ENCODE assay signal across 14 cellular contexts in the genomic region with DNA sequence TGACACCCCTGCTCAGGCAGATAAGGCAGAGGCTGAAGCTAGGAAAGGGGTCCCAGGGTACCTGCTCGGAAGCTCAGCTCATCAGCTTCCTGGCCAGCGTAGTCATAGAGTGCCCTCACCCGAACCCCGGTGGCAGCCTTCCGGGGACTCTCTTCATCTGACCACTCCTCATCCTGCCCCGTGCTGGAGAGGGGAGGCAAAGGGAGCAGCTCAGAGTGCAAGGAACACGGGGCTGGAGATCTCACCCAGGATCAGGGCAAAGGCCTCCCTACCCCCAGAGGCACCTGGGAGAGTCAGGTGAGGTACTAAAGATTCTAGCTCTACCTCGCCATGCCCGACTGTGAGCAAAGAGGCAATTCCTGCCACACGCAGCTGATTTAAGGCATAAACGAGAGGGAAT. TPM values are rescaled to one million over a fixed set of nuclear protein-coding genes. Genes with fewer than 3 reads are reported as not detected.
DNase-seq lines count a peak whose midpoint lies in the region; ATAC-seq and TF ChIP-seq lines count a peak whose summit lies in the region.
"Had no signal": no experiment of that assay in that cellular context is flagged by ENCODE, and none has a peak within 500 bp of the region (broad histone marks: within the 10 kb centered on the region; RNA-seq: fewer than 3 reads in every experiment).

No MANE protein-coding gene starts in this region.

- no peaks in the 10 kb centered on the region for H3K9me3 Mint-ChIP-seq in Calu3 (ENCODE audit: low read depth, unreplicated experiment)
- H3K9me3 Mint-ChIP-seq in stimulated activated effector memory CD8-positive, alpha-beta T cell treated with anti-CD3 and anti-CD28 coated beads, Interleukin-12 subunit alpha, Interleukin-12 subunit beta, amount 100 ng/mL, for 72 hours: no peaks in the 10 kb centered on the region
- H3K9me3 Mint-ChIP-seq: activated naive CD4-positive, alpha-beta T cell treated with anti-CD3 and anti-CD28 coated beads, Interleukin-2, amount 50 U/mL, for 72 hours; endodermal cell had no signal

- H3K4me3 ChIP-seq in WERI-Rb-1 (ENCODE audit: low read depth, low read length): no peak overlapping the region
- H3K4me3 ChIP-seq in left lung: no peak overlapping the region

- DNase-seq in Calu3 (no peak), WERI-Rb-1 (no peak), left lung (no peak), kidney tubule cell (ENCODE audit: low spot score) (no peak)
- no peak for DNase-seq in stimulated activated effector memory CD8-positive, alpha-beta T cell treated with anti-CD3 and anti-CD28 coated beads, Interleukin-12 subunit alpha, Interleukin-12 subunit beta, amount 100 ng/mL, for 72 hours (ENCODE audit: low spot score in 2 of 2)
- no peak for DNase-seq in central memory CD4-positive, alpha-beta T cell
- DNase-seq: activated CD4-positive, alpha-beta T cell treated with anti-CD3 and anti-CD28 coated beads for 4 hours; naive B cell; NCI-H524 treated with DMSO at 0.1 percent for 48 hours; stimulated activated CD4-positive, alpha-beta T cell treated with anti-CD3 and anti-CD28 coated beads, Interleukin-1b, Interleukin-23, amount 100 ng/mL, for 48 hours had no signal

- H3K36me3 Mint-ChIP-seq in Calu3 (ENCODE audit: insufficient read depth, unreplicated experiment): peaks cover 53% of the 10 kb centered on the region
- peaks cover 40% of the 10 kb centered on the region for H3K36me3 Mint-ChIP-seq in stimulated activated effector memory CD8-positive, alpha-beta T cell treated with anti-CD3 and anti-CD28 coated beads, Interleukin-12 subunit alpha, Interleukin-12 subunit beta, amount 100 ng/mL, for 72 hours
- H3K36me3 Mint-ChIP-seq: naive B cell had no signal

- H3K27me3 Mint-ChIP-seq in Calu3 (ENCODE audit: unreplicated experiment): no peaks in the 10 kb centered on the region

- H3K4me1 Mint-ChIP-seq in Calu3 (ENCODE audit: low read depth, unreplicated experiment): peaks cover 23% of the 10 kb centered on the region
- peaks cover 39% of the 10 kb centered on the region for H3K4me1 Mint-ChIP-seq in stimulated activated effector memory CD8-positive, alpha-beta T cell treated with anti-CD3 and anti-CD28 coated beads, Interleukin-12 subunit alpha, Interleukin-12 subunit beta, amount 100 ng/mL, for 72 hours

- H3K27ac Mint-ChIP-seq in Calu3 (ENCODE audit: unreplicated experiment): no peak overlapping the region
- H3K27ac Mint-ChIP-seq in stimulated activated effector memory CD8-positive, alpha-beta T cell treated with anti-CD3 and anti-CD28 coated beads, Interleukin-12 subunit alpha, Interleukin-12 subunit beta, amount 100 ng/mL, for 72 hours: peak overlapping the region; percentile 99

- no peaks in the 10 kb centered on the region for H3K9me3 ChIP-seq in WERI-Rb-1 (ENCODE audit: severe bottlenecking)
- no peaks in the 10 kb centered on the region for H3K9me3 ChIP-seq in left lung

- CTCF ChIA-PET in Calu3 (lab: Charles Lee): interaction anchor here (0.6 to 3.8 kb wide), 6 partner anchors 9 to 80 kb away, joined by 3 to 22 read pairs (median 4); partner anchors contain the start of genes ACP2 and NR1H3

- H3K4me3 Mint-ChIP-seq in Calu3 (ENCODE audit: low read depth, unreplicated experiment): peak overlapping the region; percentile 98
- H3K4me3 Mint-ChIP-seq in stimulated activated effector memory CD8-positive, alpha-beta T cell treated with anti-CD3 and anti-CD28 coated beads, Interleukin-12 subunit alpha, Interleukin-12 subunit beta, amount 100 ng/mL, for 72 hours: peak overlapping the region; percentile 89

- intact Hi-C loops in Calu3 (cut with micrococcal nuclease; ENCODE audit: unreplicated experiment) (loop anchor here (5.0 kb wide), 2 partner anchors 34 to 179 kb away; partner anchors contain the start of gene DDB2), left lung (cut with DNase I) (no loop called here)

- peaks cover 47% of the 10 kb centered on the region for H3K36me3 ChIP-seq in WERI-Rb-1
- H3K36me3 ChIP-seq in left lung: peaks cover 0 to 27% of the 10 kb centered on the region in 2 donors

- H3K27ac ChIP-seq in WERI-Rb-1: peak overlapping the region; percentile 84; the same call in 1 of the 2 replicates
- peak overlapping the region; percentile 94 to 97 for H3K27ac ChIP-seq in left lung

- no peaks in the 10 kb centered on the region for H3K27me3 ChIP-seq in WERI-Rb-1 (ENCODE audit: insufficient read depth, low read depth, severe bottlenecking)
- H3K27me3 ChIP-seq in left lung: no peaks in the 10 kb centered on the region

- TF ChIP-seq CTCF in Calu3 (IDR thresholded peaks at IDR 0.05; ENCODE audit: unreplicated experiment) (no peak), WERI-Rb-1 (IDR thresholded peaks at IDR 0.05; ENCODE audit: low read depth, low read length) (no peak), left lung (IDR thresholded peaks at IDR 0.05) (no peak)

- BruUV-seq in Calu3 (replicated peaks; lab: Mats Ljungman, UMichigan): no TSS peak

- ATAC-seq in left lung: no peak
- no peak for ATAC-seq in stimulated activated effector memory CD8-positive, alpha-beta T cell treated with anti-CD3 and anti-CD28 coated beads, Interleukin-12 subunit alpha, Interleukin-12 subunit beta, amount 100 ng/mL, for 72 hours
- no peak for ATAC-seq in HG03432 (IDR thresholded peaks at IDR 0.05; ENCODE audit: unreplicated experiment)
- ATAC-seq in HG03460 (IDR thresholded peaks at IDR 0.05; ENCODE audit: unreplicated experiment): no peak

- H3K4me1 ChIP-seq in left lung: peaks cover 14 to 28% of the 10 kb centered on the region in 2 donors

RNA-seq across cellular contexts. Expression of gene ARFGAP2, which starts 1.6 kb away (rescaled TPM):
- 108 and 121 TPM in 2 replicates for total RNA-seq in Calu3 (2022)
- total RNA-seq in left lung: 10 to 100 TPM; 79.1 to 86.3 TPM

RNA-seq across cellular contexts. Expression of gene PACSIN3, which starts 7.9 kb away (rescaled TPM):
- total RNA-seq in Calu3 (2022) (22.1 and 26.5 TPM in 2 replicates), left lung (10 to 100 TPM; 32.9 to 44.2 TPM)

RNA-seq across cellular contexts. Expression of gene DDB2, which starts 36.5 kb away (rescaled TPM):
- 18.7 and 27.8 TPM in 2 replicates for total RNA-seq in Calu3 (2022)
- 10 to 100 TPM; 32.0 to 33.1 TPM for total RNA-seq in left lung
